In genomic region chr19:40285353-40286234, GRCh38 we compare ENCODE assay signal across 8 cellular contexts. TPM values are rescaled to one million over a fixed set of nuclear protein-coding genes. Genes with fewer than 3 reads are reported as not detected.
A peak's percentile ranks its signal among the peaks of the same experiment; 100 is the strongest.
DNase-seq lines count a peak whose midpoint lies in the region; ATAC-seq and TF ChIP-seq lines count a peak whose summit lies in the region.

No MANE protein-coding gene starts in this region.

- peak; percentile 85 for ATAC-seq in HG02623 (IDR thresholded peaks at IDR 0.05; ENCODE audit: unreplicated experiment)
- ATAC-seq in SK-N-SH treated with all-trans-retinoic acid at 6 μM for 48 hours = peak; percentile 94
- ATAC-seq in activated naive CD8-positive, alpha-beta T cell treated with anti-CD3 and anti-CD28 coated beads, Interleukin-2, amount 10 ng/mL, durations not matched to agents 7 days and 5 days (ENCODE audit: low read depth) = peak; percentile 91
- peak; percentile 86 for ATAC-seq in thoracic aorta (ENCODE audit: insufficient number of reproducible peaks, low FRiP score, low read depth)

- H3K4me2 ChIP-seq in osteoblast (ENCODE audit: insufficient read depth, low read length) = peak overlapping the region; percentile 82

- H3K9me3 Mint-ChIP-seq in activated naive CD8-positive, alpha-beta T cell treated with anti-CD3 and anti-CD28 coated beads, Interleukin-2, amount 10 ng/mL, durations not matched to agents 7 days and 5 days = no peaks in the 10 kb centered on the region

- H3K4me1 ChIP-seq in osteoblast (ENCODE audit: insufficient read depth, low read length) = peaks cover 29% of the 10 kb centered on the region
- peaks cover 17 to 41% of the 10 kb centered on the region in 2 donors for H3K4me1 ChIP-seq in thoracic aorta (ENCODE audit: control insufficient read depth in 1 of 2, low read depth in 2 of 2)

- H3K4me3 ChIP-seq in osteoblast (ENCODE audit: insufficient read depth, low read length) = peak overlapping the region; percentile 87
- H3K4me3 ChIP-seq in thoracic aorta = peak overlapping the region; percentile 96

- POLR2A ChIA-PET in activated naive CD8-positive, alpha-beta T cell treated with anti-CD3 and anti-CD28 coated beads, Interleukin-2, amount 10 ng/mL, durations not matched to agents 7 days and 5 days (lab: Charles Lee) = interaction anchor here (0.7 to 1.3 kb wide), 9 partner anchors 42 to 972 kb away, joined by 3 to 9 read pairs (median 3); partner anchors contain the start of genes C19orf47, PLD3, RPS16 and SERTAD1

- intact Hi-C loops in head of caudate nucleus (cut with DNase I) = loop anchor here (2.0 kb wide), 1 partner anchor 95 kb away; the partner anchor contains the start of gene MAP3K10

- peak overlapping the region; percentile 99 for H3K27ac Mint-ChIP-seq in activated naive CD8-positive, alpha-beta T cell treated with anti-CD3 and anti-CD28 coated beads, Interleukin-2, amount 10 ng/mL, durations not matched to agents 7 days and 5 days

- peaks cover 27% of the 10 kb centered on the region for H3K4me1 Mint-ChIP-seq in activated naive CD8-positive, alpha-beta T cell treated with anti-CD3 and anti-CD28 coated beads, Interleukin-2, amount 10 ng/mL, durations not matched to agents 7 days and 5 days

- DNase-seq in NCI-H1092 treated with DMSO at 0.1 percent for 48 hours (lab: John Stamatoyannopoulos, UW) = peak; percentile 99
- peak; percentile 94 for DNase-seq in activated naive CD8-positive, alpha-beta T cell treated with anti-CD3 and anti-CD28 coated beads, Interleukin-2, amount 10 ng/mL, durations not matched to agents 7 days and 5 days
- DNase-seq in head of caudate nucleus = peak; percentile 95 to 100 (median 99)
- DNase-seq in osteoblast (ENCODE audit: insufficient read length, low spot score, missing footprints) = peak; percentile 98
- peak; percentile 94 for DNase-seq in thoracic aorta (ENCODE audit: low spot score)

- no peaks in the 10 kb centered on the region for H3K27me3 Mint-ChIP-seq in activated naive CD8-positive, alpha-beta T cell treated with anti-CD3 and anti-CD28 coated beads, Interleukin-2, amount 10 ng/mL, durations not matched to agents 7 days and 5 days

- H3K27ac ChIP-seq in osteoblast (ENCODE audit: low read depth, low read length) (peak overlapping the region; percentile 86), thoracic aorta (peak overlapping the region; percentile 92 to 97)

- H3K79me2 ChIP-seq in osteoblast (ENCODE audit: insufficient read depth, low read length) = peaks cover 45% of the 10 kb centered on the region

- peak; percentile 48 for TF ChIP-seq POLR2A in GM10847 (IDR thresholded peaks at IDR 0.05; ENCODE audit: extremely low read depth, insufficient read length)

- H3K9me3 ChIP-seq in osteoblast (ENCODE audit: low read depth, low read length) = no peaks in the 10 kb centered on the region
- no peaks in the 10 kb centered on the region for H3K9me3 ChIP-seq in thoracic aorta

- peaks cover 29% of the 10 kb centered on the region for H4K20me1 ChIP-seq in osteoblast (ENCODE audit: insufficient read depth, low read length)

- H3K4me3 Mint-ChIP-seq in activated naive CD8-positive, alpha-beta T cell treated with anti-CD3 and anti-CD28 coated beads, Interleukin-2, amount 10 ng/mL, durations not matched to agents 7 days and 5 days = peak overlapping the region; percentile 91

- no peaks in the 10 kb centered on the region for H3K36me3 Mint-ChIP-seq in activated naive CD8-positive, alpha-beta T cell treated with anti-CD3 and anti-CD28 coated beads, Interleukin-2, amount 10 ng/mL, durations not matched to agents 7 days and 5 days

- H3K36me3 ChIP-seq in osteoblast (ENCODE audit: insufficient read depth, low read length) (peaks cover 12% of the 10 kb centered on the region), thoracic aorta (no peaks in the 10 kb centered on the region)

- no peak for TF ChIP-seq CTCF in osteoblast (IDR thresholded peaks at IDR 0.05; ENCODE audit: extremely low read depth, low read depth, low read length)
- no peak for TF ChIP-seq CTCF in thoracic aorta (IDR thresholded peaks at IDR 0.05)

- no peaks in the 10 kb centered on the region for H3K27me3 ChIP-seq in osteoblast (ENCODE audit: insufficient read depth, low read length)
- H3K27me3 ChIP-seq in thoracic aorta (replicated peaks; ENCODE audit: insufficient read depth) = no peaks in the 10 kb centered on the region

- peak overlapping the region; percentile 94 for H2AFZ ChIP-seq in osteoblast (ENCODE audit: low read length)

TF ChIP-seq in SK-N-SH treated with all-trans-retinoic acid at 6 μM for 48 hours, 23 proteins besides CTCF, POLR2A, EP300 and RAD21:
- TF ChIP-seq ZFP30 (CRISPR knock-in tag; IDR thresholded peaks at IDR 0.05) (peak; percentile 32; the same call in 1 of the 2 replicates), TOX (CRISPR knock-in tag; IDR thresholded peaks at IDR 0.05; ENCODE audit: borderline replicate concordance) (no peak), PPARA (CRISPR knock-in tag; IDR thresholded peaks at IDR 0.05; ENCODE audit: borderline replicate concordance) (0 out of 2 replicates have a peak, but pooled peaks have one; percentile 53), RARB (CRISPR knock-in tag; IDR thresholded peaks at IDR 0.05) (no peak)

RNA-seq across cellular contexts. Expression of gene AKT2, which starts 0.4 kb away (rescaled TPM):
- 100 to 1,000 TPM; 164 to 170 TPM for total RNA-seq in activated naive CD8-positive, alpha-beta T cell treated with anti-CD3 and anti-CD28 coated beads, Interleukin-2, amount 10 ng/mL, durations not matched to agents 7 days and 5 days
- total RNA-seq in osteoblast (115 and 118 TPM in 2 replicates), thoracic aorta (100 to 1,000 TPM in 1 of 2 donors, 10 to 100 TPM in 1; 94.5 to 138 TPM)

RNA-seq across cellular contexts. Expression of gene CCNP, which starts 59.1 kb away (rescaled TPM):
- total RNA-seq in activated naive CD8-positive, alpha-beta T cell treated with anti-CD3 and anti-CD28 coated beads, Interleukin-2, amount 10 ng/mL, durations not matched to agents 7 days and 5 days = under 1 TPM; 0.53 to 0.99 TPM
- total RNA-seq in osteoblast = 0.29 TPM in 1 of 2 replicates, not detected in the other
- total RNA-seq in thoracic aorta = 1 to 10 TPM in 1 of 2 donors, not detected in 1; 1.6 TPM

Comparison
In these comparisons a context has a peak if more than half of its experiments do, and no peak if none do; other contexts are left out.
1. Peak in every context shown above with its lines: DNase-seq, ATAC-seq, H3K4me3 ChIP-seq and H3K27ac ChIP-seq.